10 cellular contexts compared by ENCODE assay signal in the genomic region with DNA sequence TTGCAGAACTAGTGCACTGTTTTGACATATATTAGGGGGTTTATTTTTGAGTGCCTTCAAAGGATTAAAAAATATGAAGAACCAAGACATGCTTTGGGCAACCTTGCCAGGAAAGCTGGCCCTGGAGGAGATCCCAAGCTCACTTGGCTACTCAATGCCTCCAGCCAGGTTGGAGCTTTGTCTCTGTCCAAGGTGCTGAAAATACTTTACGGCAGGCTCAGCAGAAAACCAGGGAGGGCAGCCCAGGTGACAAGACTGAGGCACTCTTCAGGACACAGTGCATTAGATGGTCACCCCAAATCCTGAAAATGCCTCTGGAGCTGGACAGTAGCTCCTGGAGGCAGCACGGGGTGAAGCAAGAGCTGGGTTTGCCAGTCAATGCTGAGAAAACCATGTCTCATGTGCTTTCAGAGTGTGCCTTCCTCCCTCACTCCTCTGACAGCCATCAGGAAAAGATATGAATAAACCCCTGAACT. TPM values are rescaled to one million over a fixed set of nuclear protein-coding genes. Genes with fewer than 3 reads are reported as not detected.
DNase-seq lines count a peak whose midpoint lies in the region; ATAC-seq, FAIRE-seq and TF ChIP-seq lines count a peak whose summit lies in the region.
"Had no signal": no experiment of that assay in that cellular context is flagged by ENCODE, and none has a peak within 500 bp of the region (broad histone marks: within the 10 kb centered on the region; RNA-seq: fewer than 3 reads in every experiment).

No MANE protein-coding gene starts in this region.

- no peak for FAIRE-seq in GM12878 (lab: Jason Lieb, UNC)

- SMC1A ChIA-PET in GM12878 (lab: Charles Lee; ENCODE audit: uncharacterized antibody, unreplicated experiment): interaction anchor here (0.9 to 1.8 kb wide), 5 partner anchors 11 to 205 kb away, joined by 3 to 5 read pairs (median 4); no protein-coding TSS in a partner anchor

- no peak for TF ChIP-seq EP300 in GM12878 (IDR thresholded peaks at IDR 0.05; ENCODE audit: borderline replicate concordance in 1 of 2, control insufficient read depth in 1 of 2, low read depth in 2 of 2, low read length in 2 of 2)
- TF ChIP-seq EP300 in suprapubic skin (IDR thresholded peaks at IDR 0.05): no peak

- 4% methylated on average over 2 of the region's 2 CpGs for WGBS in GM12878 (ENCODE audit: insufficient coverage, insufficient replicate concordance, low lambda C conversion rate, missing lambda C conversion rate)
- WGBS in liver: 3% methylated on average over 2 of the region's 2 CpGs
- WGBS in suprapubic skin: 9% methylated on average over 2 of the region's 2 CpGs

- H3K36me3 ChIP-seq in GM12878 (ENCODE audit: control insufficient read depth in 2 of 2, insufficient read depth in 2 of 2, low read length in 1 of 2) (no peaks in the 10 kb centered on the region), liver (ENCODE audit: control insufficient read depth in 4 of 4, insufficient read depth in 3 of 4, low read depth in 1 of 4, low read length in 3 of 4) (no peaks in the 10 kb centered on the region), suprapubic skin (no peaks in the 10 kb centered on the region)
- H3K36me3 ChIP-seq: thoracic aorta had no signal

- H3K27me3 ChIP-seq in GM12878 (replicated peaks in 1 of 2; ENCODE audit: control insufficient read depth in 2 of 2, insufficient read depth in 2 of 2, low read length in 1 of 2) (peaks cover 5% of the 10 kb centered on the region in 2 experiments), liver (ENCODE audit: control insufficient read depth in 4 of 4, insufficient read depth in 4 of 4, low read length in 3 of 4) (peaks cover 0 to 7% (median 0%) of the 10 kb centered on the region in 4 donors), suprapubic skin (peaks cover 55% of the 10 kb centered on the region)

- no peak for ATAC-seq in GM12878
- ATAC-seq in GM19397 (IDR thresholded peaks at IDR 0.05; ENCODE audit: unreplicated experiment): no peak

- TF ChIP-seq CTCF in GM12878 (IDR thresholded peaks at IDR 0.05 in 2 of 3, conservative IDR thresholded peaks at IDR 0.05 in 1 of 3; ENCODE audit: control insufficient read depth in 2 of 3, extremely low read depth in 1 of 3, insufficient read depth in 1 of 3, low read depth in 3 of 3, low read length in 3 of 3): no peak
- TF ChIP-seq CTCF in liver (IDR thresholded peaks at IDR 0.05; ENCODE audit: low read depth, low read length, missing input control): no peak
- TF ChIP-seq CTCF in suprapubic skin (IDR thresholded peaks at IDR 0.05): no peak

- POLR2A ChIA-PET in GM12878 (lab: Charles Lee): no interaction called here

- no peaks in the 10 kb centered on the region for H3K9me3 ChIP-seq in GM12878 (replicated peaks; ENCODE audit: control insufficient read depth, insufficient read depth, low read length)
- no peaks in the 10 kb centered on the region for H3K9me3 ChIP-seq in liver (ENCODE audit: control insufficient read depth in 4 of 4, low read length in 3 of 4)
- no peaks in the 10 kb centered on the region for H3K9me3 ChIP-seq in suprapubic skin
- H3K9me3 ChIP-seq: thoracic aorta had no signal

- no peak overlapping the region for H3K4me2 ChIP-seq in GM12878 (ENCODE audit: control insufficient read depth, insufficient read depth)

- in situ Hi-C loops in GM12878 (cut with MboI): no loop called here

- H3K79me2 ChIP-seq in GM12878 (ENCODE audit: control insufficient read depth, insufficient read depth, low read length): no peaks in the 10 kb centered on the region

- H3K9ac ChIP-seq in GM12878 (ENCODE audit: control insufficient read depth, insufficient read depth, low read length): no peak overlapping the region
- no peak overlapping the region for H3K9ac ChIP-seq in liver (ENCODE audit: low read depth in 1 of 2, low read length in 2 of 2)

- H4K20me1 ChIP-seq in GM12878 (ENCODE audit: control insufficient read depth, insufficient read depth): no peaks in the 10 kb centered on the region

- no peak for TF ChIP-seq RAD21 in GM12878 (IDR thresholded peaks at IDR 0.05; ENCODE audit: insufficient read depth, low read depth, low read length)
- TF ChIP-seq RAD21 in liver (IDR thresholded peaks at IDR 0.05): no peak

- intact Hi-C loops in GM12878 (cut with micrococcal nuclease; ENCODE audit: unreplicated experiment): loop anchor here (2.0 to 5.0 kb wide), 2 partner anchors 21 to 537 kb away; no protein-coding TSS in a partner anchor

- no peak overlapping the region for H2AFZ ChIP-seq in GM12878 (ENCODE audit: control insufficient read depth, low read depth, low read length)

- no peak overlapping the region for H3K27ac ChIP-seq in GM12878 (ENCODE audit: control insufficient read depth, insufficient read depth)
- no peak overlapping the region for H3K27ac ChIP-seq in liver (ENCODE audit: low read depth in 1 of 2, low read length in 2 of 2)
- H3K27ac ChIP-seq in suprapubic skin: no peak overlapping the region
- H3K27ac ChIP-seq: HL-60, thoracic aorta had no signal

- RAD21 ChIA-PET in GM12878 (lab: Charles Lee; ENCODE audit: unreplicated experiment): interaction anchor here (1.0 to 1.9 kb wide), 4 partner anchors 9 to 205 kb away, joined by 3 to 4 read pairs (median 4); no protein-coding TSS in a partner anchor

- H3K4me3 ChIP-seq in GM12878 (no peak overlapping the region), liver (ENCODE audit: low read depth in 1 of 3, low read length in 3 of 3) (no peak overlapping the region), suprapubic skin (no peak overlapping the region)
- H3K4me3 ChIP-seq: thoracic aorta had no signal

- no TSS peak for BruUV-seq in GM12878 (replicated peaks; lab: Mats Ljungman, UMichigan)

- CTCF ChIA-PET in GM12878 (lab: Yijun Ruan, JAX): interaction anchor here (0.8 to 4.2 kb wide), 14 partner anchors 9 to 261 kb away, joined by 3 to 34 read pairs (median 6); no protein-coding TSS in a partner anchor

- DNase-seq in ELR (ENCODE audit: low read depth) (peak; percentile 39), LHCN-M2 (ENCODE audit: low read depth) (peak; percentile 42), GM12878 (ENCODE audit: low read depth, low spot score) (no peak), DMS79 (lab: John Stamatoyannopoulos, UW) (no peak), suprapubic skin (ENCODE audit: low spot score in 2 of 2) (no peak), NCI-H774 (lab: John Stamatoyannopoulos, UW) (no peak)

- no peaks in the 10 kb centered on the region; the same call in 1 of the 2 replicates for H3K4me1 ChIP-seq in GM12878 (ENCODE audit: control insufficient read depth, insufficient read depth, low read length)
- peaks cover 2 to 7% (median 5%) of the 10 kb centered on the region in 4 donors for H3K4me1 ChIP-seq in liver (ENCODE audit: control insufficient read depth in 4 of 4, insufficient read depth in 4 of 4, low read length in 3 of 4)
- peaks cover 13% of the 10 kb centered on the region for H3K4me1 ChIP-seq in suprapubic skin

- no peak for TF ChIP-seq POLR2A in GM12878 (IDR thresholded peaks at IDR 0.05; ENCODE audit: low read depth, low read length)
- TF ChIP-seq POLR2A in suprapubic skin (IDR thresholded peaks at IDR 0.05): no peak

RNA-seq across cellular contexts. Expression of a gene that starts 5.8 kb away (rescaled TPM):
- 0.11 TPM in 1 of 2 replicates, not detected in the other for total RNA-seq in LHCN-M2 (2014; rRNA removed)
- not detected for polyA plus RNA-seq in LHCN-M2 (2012)
- total RNA-seq in GM12878 (2013; cell fraction: nucleolus; rRNA removed): 0.29 and 0.37 TPM in 2 replicates
- not detected in 2 replicates for total RNA-seq in GM12878 (2014; rRNA removed)
- not detected in 2 replicates for total RNA-seq in GM12878 (2014; rRNA removed; fragmentation: Illumina TruSeq; extraction: Trizol)
- 0.18 and 0.19 TPM in 2 replicates for total RNA-seq in GM12878 (2021)
- polyA plus RNA-seq in GM12878 (2011; ENCODE audit: low read depth): not detected
- polyA plus RNA-seq in GM12878 (2011; rRNA removed): 0.10 and 0.24 TPM in 2 replicates
- polyA plus RNA-seq in GM12878 (2011; cell fraction: cytosol; rRNA removed): 0.30 and 0.33 TPM in 2 replicates
- 0.78 and 0.82 TPM in 2 replicates for polyA plus RNA-seq in GM12878 (2011; cell fraction: nucleus; rRNA removed)
- 0.08 TPM in 2 replicates for polyA plus RNA-seq in GM12878 (2012)
- not detected in 2 replicates for polyA plus RNA-seq in GM12878 (2014; fragmentation: Illumina TruSeq; extraction: Trizol)
- polyA plus RNA-seq in GM12878 (2014; fragmentation: Nextera tagmentation; extraction: Ambion mirVana): under 1 TPM in 1 of 2 experiments, not detected in 1; 0.04 TPM
- 0.03 and 0.15 TPM in 2 replicates for polyA plus RNA-seq in GM12878 (2014; rRNA removed)
- not detected for polyA plus RNA-seq in GM12878 (2016; fragmentation: Nextera tagmentation; extraction: Ambion mirVana)
- 0.37 and 0.88 TPM in 2 replicates for polyA minus RNA-seq in GM12878 (2011; rRNA and poly(A)+ RNA removed)
- polyA minus RNA-seq in GM12878 (2011; cell fraction: cytosol; rRNA and poly(A)+ RNA removed): 0.31 and 0.53 TPM in 2 replicates
- polyA minus RNA-seq in GM12878 (2011; cell fraction: nucleus; rRNA and poly(A)+ RNA removed): 0.12 and 0.19 TPM in 2 replicates
- 10 to 100 TPM in 1 of 2 donors, under 1 TPM in 1; 0.33 to 74.6 TPM for total RNA-seq in liver
- polyA plus RNA-seq in liver: under 1 TPM in 1 of 2 donors, not detected in 1; 0.18 TPM
- under 1 TPM in 1 of 4 donors, not detected in 3; 0.70 TPM for total RNA-seq in suprapubic skin

RNA-seq across cellular contexts. Expression of a gene that starts 6.9 kb away (rescaled TPM):
- total RNA-seq in LHCN-M2 (2014; rRNA removed) (0.13 TPM in 1 of 2 replicates, not detected in the other), GM12878 (2014; rRNA removed) (0.06 and 0.16 TPM in 2 replicates), GM12878 (2014; rRNA removed; fragmentation: Illumina TruSeq; extraction: Trizol) (0.05 and 0.09 TPM in 2 replicates), GM12878 (2021) (0.32 and 0.92 TPM in 2 replicates), liver (1 to 10 TPM; 5.4 to 6.1 TPM), suprapubic skin (10 to 100 TPM in 1 of 4 donors, 1 to 10 TPM in 3; 2.6 to 10.9 (median 6.8) TPM)
- 0.39 TPM for polyA plus RNA-seq in LHCN-M2 (2012)
- total RNA-seq in GM12878 (2013; cell fraction: nucleolus; rRNA removed): 3.4 and 7.9 TPM in 2 replicates
- not detected for polyA plus RNA-seq in GM12878 (2011; ENCODE audit: low read depth)
- polyA plus RNA-seq in GM12878 (2011; rRNA removed) (0.30 and 0.42 TPM in 2 replicates), GM12878 (2014; fragmentation: Illumina TruSeq; extraction: Trizol) (0.06 TPM in 1 of 2 replicates, not detected in the other), GM12878 (2014; fragmentation: Nextera tagmentation; extraction: Ambion mirVana) (not detected), GM12878 (2014; rRNA removed) (0.33 and 0.56 TPM in 2 replicates), GM12878 (2016; fragmentation: Nextera tagmentation; extraction: Ambion mirVana) (under 1 TPM in 1 of 2 experiments, not detected in 1; 0.70 TPM), liver (1 to 10 TPM; 1.6 to 4.9 TPM)
- 1.1 and 1.4 TPM in 2 replicates for polyA plus RNA-seq in GM12878 (2011; cell fraction: cytosol; rRNA removed)
- 1.9 and 2.4 TPM in 2 replicates for polyA plus RNA-seq in GM12878 (2011; cell fraction: nucleus; rRNA removed)
- 0.11 and 0.32 TPM in 2 replicates for polyA plus RNA-seq in GM12878 (2012)
- polyA minus RNA-seq in GM12878 (2011; rRNA and poly(A)+ RNA removed): 1.2 and 2.5 TPM in 2 replicates
- polyA minus RNA-seq in GM12878 (2011; cell fraction: cytosol; rRNA and poly(A)+ RNA removed): 1.1 and 1.5 TPM in 2 replicates
- 0.12 and 1.1 TPM in 2 replicates for polyA minus RNA-seq in GM12878 (2011; cell fraction: nucleus; rRNA and poly(A)+ RNA removed)

RNA-seq across cellular contexts. Expression of a gene that starts 40.4 kb away (rescaled TPM):
- total RNA-seq in LHCN-M2 (2014; rRNA removed) (0.06 TPM in 2 replicates), GM12878 (2014; rRNA removed) (0.05 TPM in 1 of 2 replicates, not detected in the other), GM12878 (2014; rRNA removed; fragmentation: Illumina TruSeq; extraction: Trizol) (0.09 TPM in 1 of 2 replicates, not detected in the other), GM12878 (2021) (0.36 and 0.48 TPM in 2 replicates), liver (not detected), suprapubic skin (100 to 1,000 TPM in 2 of 4 donors, 10 to 100 TPM in 2; 27.0 to 195 (median 122) TPM)
- 0.11 TPM for polyA plus RNA-seq in LHCN-M2 (2012)
- total RNA-seq in GM12878 (2013; cell fraction: nucleolus; rRNA removed): 0.22 and 0.67 TPM in 2 replicates
- polyA plus RNA-seq in GM12878 (2011; ENCODE audit: low read depth): 0.17 TPM
- polyA plus RNA-seq in GM12878 (2011; rRNA removed) (0.01 and 0.13 TPM in 2 replicates), GM12878 (2014; fragmentation: Illumina TruSeq; extraction: Trizol) (0.12 TPM in 1 of 2 replicates, not detected in the other), GM12878 (2014; fragmentation: Nextera tagmentation; extraction: Ambion mirVana) (under 1 TPM in 1 of 2 experiments, not detected in 1; 0.04 TPM), GM12878 (2014; rRNA removed) (0.13 and 0.62 TPM in 2 replicates), GM12878 (2016; fragmentation: Nextera tagmentation; extraction: Ambion mirVana) (under 1 TPM; 0.24 to 0.83 TPM), liver (under 1 TPM in 1 of 2 donors, not detected in 1; 0.61 TPM)
- polyA plus RNA-seq in GM12878 (2011; cell fraction: cytosol; rRNA removed): 0.07 and 0.17 TPM in 2 replicates
- 0.63 and 1.2 TPM in 2 replicates for polyA plus RNA-seq in GM12878 (2011; cell fraction: nucleus; rRNA removed)
- 0.64 and 0.83 TPM in 2 replicates for polyA plus RNA-seq in GM12878 (2012)
- polyA minus RNA-seq in GM12878 (2011; rRNA and poly(A)+ RNA removed): 0.10 TPM in 1 of 2 replicates, not detected in the other
- polyA minus RNA-seq in GM12878 (2011; cell fraction: cytosol; rRNA and poly(A)+ RNA removed): not detected in 2 replicates
- polyA minus RNA-seq in GM12878 (2011; cell fraction: nucleus; rRNA and poly(A)+ RNA removed): 0.12 TPM in 1 of 2 replicates, not detected in the other

RNA-seq across cellular contexts. Expression of a gene that starts 44.3 kb away (rescaled TPM):
- total RNA-seq in LHCN-M2 (2014; rRNA removed): 61.1 and 64.0 TPM in 2 replicates
- polyA plus RNA-seq in LHCN-M2 (2012): 40.4 TPM
- 46.2 and 58.1 TPM in 2 replicates for total RNA-seq in GM12878 (2013; cell fraction: nucleolus; rRNA removed)
- total RNA-seq in GM12878 (2014; rRNA removed): 26.3 and 27.4 TPM in 2 replicates
- 9.1 and 10.8 TPM in 2 replicates for total RNA-seq in GM12878 (2014; rRNA removed; fragmentation: Illumina TruSeq; extraction: Trizol)
- 30.6 and 34.7 TPM in 2 replicates for total RNA-seq in GM12878 (2021)
- 5.0 TPM for polyA plus RNA-seq in GM12878 (2011; ENCODE audit: low read depth)
- 3.8 and 9.6 TPM in 2 replicates for polyA plus RNA-seq in GM12878 (2011; rRNA removed)
- polyA plus RNA-seq in GM12878 (2011; cell fraction: cytosol; rRNA removed): 16.5 and 21.4 TPM in 2 replicates
- 60.0 and 60.7 TPM in 2 replicates for polyA plus RNA-seq in GM12878 (2011; cell fraction: nucleus; rRNA removed)
- 13.0 and 13.2 TPM in 2 replicates for polyA plus RNA-seq in GM12878 (2012)
- 4.7 and 11.5 TPM in 2 replicates for polyA plus RNA-seq in GM12878 (2014; fragmentation: Illumina TruSeq; extraction: Trizol)
- 1 to 10 TPM in 1 of 2 experiments, under 1 TPM in 1; 0.77 to 1.2 TPM for polyA plus RNA-seq in GM12878 (2014; fragmentation: Nextera tagmentation; extraction: Ambion mirVana)
- 24.7 and 27.3 TPM in 2 replicates for polyA plus RNA-seq in GM12878 (2014; rRNA removed)
- polyA plus RNA-seq in GM12878 (2016; fragmentation: Nextera tagmentation; extraction: Ambion mirVana): 10 to 100 TPM; 30.5 to 34.8 TPM
- polyA minus RNA-seq in GM12878 (2011; rRNA and poly(A)+ RNA removed): 15.9 and 30.2 TPM in 2 replicates
- 14.3 and 15.0 TPM in 2 replicates for polyA minus RNA-seq in GM12878 (2011; cell fraction: cytosol; rRNA and poly(A)+ RNA removed)
- polyA minus RNA-seq in GM12878 (2011; cell fraction: nucleus; rRNA and poly(A)+ RNA removed): 16.9 and 33.6 TPM in 2 replicates
- 10 to 100 TPM; 12.4 to 28.3 TPM for total RNA-seq in liver
- polyA plus RNA-seq in liver: 10 to 100 TPM; 16.7 to 30.2 TPM
- total RNA-seq in suprapubic skin: 10 to 100 TPM; 29.5 to 42.3 (median 31.9) TPM

Comparison
In these comparisons a context has a peak if more than half of its experiments do, and no peak if none do; other contexts are left out.
1. DNase-seq: peak in ELR (single experiment) and LHCN-M2 (single experiment); none in GM12878 (single experiment), DMS79 (single experiment), suprapubic skin (0 of 2) and NCI-H774 (single experiment).
2. RNA of a gene that starts 40.4 kb away (total RNA-seq): 27.0 to 195 TPM in suprapubic skin; 0.05 to 0.67 TPM in GM12878, not detected in liver and 0.06 TPM in LHCN-M2; every median in the first group is over 10 times any median in the second.